19 cellular contexts compared by ENCODE assay signal in genomic region chr1:170068923-170069322, GRCh38. TPM values are rescaled to one million over a fixed set of nuclear protein-coding genes. Genes with fewer than 3 reads are reported as not detected.
DNase-seq lines count a peak whose midpoint lies in the region; ATAC-seq and TF ChIP-seq lines count a peak whose summit lies in the region.
"Had no signal": no experiment of that assay in that cellular context is flagged by ENCODE, and none has a peak within 500 bp of the region (broad histone marks: within the 10 kb centered on the region; RNA-seq: fewer than 3 reads in every experiment).

No MANE protein-coding gene starts in this region.

- no peaks in the 10 kb centered on the region for H3K27me3 Mint-ChIP-seq in CD4-positive, alpha-beta memory T cell
- H3K27me3 Mint-ChIP-seq in activated CD8-positive, alpha-beta T cell treated with anti-CD3 and anti-CD28 coated beads, Interleukin-2, amount 10 ng/mL, durations not matched to agents 7 days and 5 days (ENCODE audit: low read depth), result no peaks in the 10 kb centered on the region
- H3K27me3 Mint-ChIP-seq in CD14-positive monocyte (ENCODE audit: low read depth in 3 of 3), result peaks cover 0 to 2% (median 0%) of the 10 kb centered on the region in 3 donors

- H3K18ac ChIP-seq in mesenchymal stem cell (ENCODE audit: low read depth in 1 of 2, low read length in 2 of 2), result no peak overlapping the region

- ATAC-seq in activated CD8-positive, alpha-beta T cell treated with anti-CD3 and anti-CD28 coated beads, Interleukin-2, amount 10 ng/mL, durations not matched to agents 7 days and 5 days, result no peak
- ATAC-seq: K562, left lobe of liver, right cardiac atrium had no signal

- H2BK12ac ChIP-seq in mesenchymal stem cell (ENCODE audit: low read length in 2 of 2), result no peak overlapping the region

- no peaks in the 10 kb centered on the region for H3K9me3 Mint-ChIP-seq in CD4-positive, alpha-beta memory T cell
- H3K9me3 Mint-ChIP-seq in activated CD8-positive, alpha-beta T cell treated with anti-CD3 and anti-CD28 coated beads, Interleukin-2, amount 10 ng/mL, durations not matched to agents 7 days and 5 days (ENCODE audit: insufficient read depth), result peaks cover 4% of the 10 kb centered on the region
- no peaks in the 10 kb centered on the region for H3K9me3 Mint-ChIP-seq in CD14-positive monocyte

- H3K4me1 Mint-ChIP-seq in CD4-positive, alpha-beta memory T cell, result peaks cover 48 to 69% (median 55%) of the 10 kb centered on the region in 4 donors
- peaks cover 62% of the 10 kb centered on the region for H3K4me1 Mint-ChIP-seq in activated CD8-positive, alpha-beta T cell treated with anti-CD3 and anti-CD28 coated beads, Interleukin-2, amount 10 ng/mL, durations not matched to agents 7 days and 5 days (ENCODE audit: low read depth)
- peaks cover 18% of the 10 kb centered on the region for H3K4me1 Mint-ChIP-seq in CD14-positive monocyte

- H2AK5ac ChIP-seq in mesenchymal stem cell (ENCODE audit: low read length, severe bottlenecking), result no peak overlapping the region

- no peak overlapping the region for H4K8ac ChIP-seq in mesenchymal stem cell (ENCODE audit: low read length)

- no peak overlapping the region for H2BK15ac ChIP-seq in mesenchymal stem cell (ENCODE audit: low read depth, poor library complexity, severe bottlenecking)

- no peak overlapping the region for H3K27ac ChIP-seq in CD4-positive, alpha-beta memory T cell (ENCODE audit: low read depth, low read length)
- H3K27ac ChIP-seq in mesenchymal stem cell (ENCODE audit: low read length, poor library complexity, severe bottlenecking), result no peak overlapping the region
- H3K27ac ChIP-seq: esophagus muscularis mucosa, Peyer's patch had no signal

- no peak overlapping the region for H3K4me2 ChIP-seq in mesenchymal stem cell (ENCODE audit: low read length, poor library complexity, severe bottlenecking)

- DNase-seq in CD4-positive, alpha-beta memory T cell, result no peak
- DNase-seq in GM12864 (ENCODE audit: low read depth), result no peak
- DNase-seq in activated CD8-positive, alpha-beta T cell treated with anti-CD3 and anti-CD28 coated beads, Interleukin-2, amount 10 ng/mL, durations not matched to agents 7 days and 5 days, result no peak
- no peak for DNase-seq in mesenchymal stem cell
- DNase-seq in CD14-positive monocyte (ENCODE audit: low spot score), result no peak
- DNase-seq in SHP77 (lab: John Stamatoyannopoulos, UW), result no peak
- DNase-seq in GM19238 (ENCODE audit: insufficient read length, low spot score), result no peak
- DNase-seq: amygdala; GOT3; hypothalamus; NCI-H146; NCI-H524 treated with DMSO at 0.1 percent for 48 hours; nephron progenitor cell; Peyer's patch; right cardiac atrium; stimulated activated CD4-positive, alpha-beta T cell treated with anti-CD3 and anti-CD28 coated beads, Interleukin-4, amount 100 ng/mL, for 24 hours had no signal

- TF ChIP-seq CTCF in GM12864 (IDR thresholded peaks at IDR 0.05; ENCODE audit: low read depth, low read length, missing control alignments) (no peak), CD14-positive monocyte (IDR thresholded peaks at IDR 0.05) (no peak)

- CTCF ChIA-PET in CD4-positive, alpha-beta memory T cell (lab: Charles Lee; ENCODE audit: partially characterized antibody), result no interaction called here
- CTCF ChIA-PET in activated CD8-positive, alpha-beta T cell treated with anti-CD3 and anti-CD28 coated beads, Interleukin-2, amount 10 ng/mL, durations not matched to agents 7 days and 5 days (lab: Charles Lee), result no interaction called here

- H3K36me3 ChIP-seq in CD4-positive, alpha-beta memory T cell (ENCODE audit: insufficient read depth, low read length), result no peaks in the 10 kb centered on the region
- peaks cover 0 to 6% of the 10 kb centered on the region in 2 experiments for H3K36me3 ChIP-seq in mesenchymal stem cell (ENCODE audit: control insufficient read depth in 1 of 2, insufficient read depth in 2 of 2, low read depth in 1 of 2, low read length in 2 of 2)
- H3K36me3 ChIP-seq: esophagus muscularis mucosa, Peyer's patch had no signal

- H3K14ac ChIP-seq in mesenchymal stem cell (ENCODE audit: low read length in 2 of 2), result no peak overlapping the region

- no peaks in the 10 kb centered on the region for H3K9me3 ChIP-seq in CD4-positive, alpha-beta memory T cell (ENCODE audit: control insufficient read depth in 1 of 2, low read length in 2 of 2)
- no peaks in the 10 kb centered on the region for H3K9me3 ChIP-seq in mesenchymal stem cell (ENCODE audit: control insufficient read depth, low read length)
- H3K9me3 ChIP-seq: esophagus muscularis mucosa, Peyer's patch had no signal

- H3K27me3 ChIP-seq in CD4-positive, alpha-beta memory T cell (ENCODE audit: insufficient read depth, low read length), result no peaks in the 10 kb centered on the region
- H3K27me3 ChIP-seq in mesenchymal stem cell (ENCODE audit: control insufficient read depth in 1 of 2, insufficient read depth in 1 of 2, low read length in 2 of 2), result no peaks in the 10 kb centered on the region
- H3K27me3 ChIP-seq: esophagus muscularis mucosa, Peyer's patch had no signal

- H4K91ac ChIP-seq in mesenchymal stem cell (ENCODE audit: low read length), result no peak overlapping the region

- POLR2A ChIA-PET in CD4-positive, alpha-beta memory T cell (lab: Charles Lee; ENCODE audit: partially characterized antibody), result no interaction called here
- POLR2A ChIA-PET in activated CD8-positive, alpha-beta T cell treated with anti-CD3 and anti-CD28 coated beads, Interleukin-2, amount 10 ng/mL, durations not matched to agents 7 days and 5 days (lab: Charles Lee), result interaction anchor here (0.6 kb wide), 1 partner anchor 99 kb away, joined by 3 read pairs; no protein-coding TSS in a partner anchor

- intact Hi-C loops in CD4-positive, alpha-beta memory T cell (cut with micrococcal nuclease), result no loop called here
- intact Hi-C loops in CD14-positive monocyte (cut with micrococcal nuclease), result no loop called here

- H3K4ac ChIP-seq in mesenchymal stem cell (ENCODE audit: low read depth in 1 of 2, low read length in 2 of 2), result no peak overlapping the region

- H3K79me1 ChIP-seq in mesenchymal stem cell (replicated peaks; ENCODE audit: low read length, poor library complexity, severe bottlenecking), result peaks cover 10% of the 10 kb centered on the region

- H3K36me3 Mint-ChIP-seq in CD4-positive, alpha-beta memory T cell, result peaks cover 1 to 5% of the 10 kb centered on the region in 2 donors
- H3K36me3 Mint-ChIP-seq in activated CD8-positive, alpha-beta T cell treated with anti-CD3 and anti-CD28 coated beads, Interleukin-2, amount 10 ng/mL, durations not matched to agents 7 days and 5 days (ENCODE audit: low read depth), result peaks cover 25% of the 10 kb centered on the region
- H3K36me3 Mint-ChIP-seq in CD14-positive monocyte, result peaks cover 0 to 2% of the 10 kb centered on the region in 2 donors

- H3K27ac Mint-ChIP-seq in CD4-positive, alpha-beta memory T cell, result peak overlapping the region in 6 of 7 donors; percentile 48 to 85 (median 68)
- peak overlapping the region; percentile 69 for H3K27ac Mint-ChIP-seq in activated CD8-positive, alpha-beta T cell treated with anti-CD3 and anti-CD28 coated beads, Interleukin-2, amount 10 ng/mL, durations not matched to agents 7 days and 5 days
- peak overlapping the region in 1 of 7 donors; percentile 8 for H3K27ac Mint-ChIP-seq in CD14-positive monocyte
- H3K27ac Mint-ChIP-seq: nephron progenitor cell had no signal

- peaks cover 54% of the 10 kb centered on the region for H3K4me1 ChIP-seq in CD4-positive, alpha-beta memory T cell (ENCODE audit: insufficient read depth, low read length)
- no peaks in the 10 kb centered on the region for H3K4me1 ChIP-seq in mesenchymal stem cell (ENCODE audit: control insufficient read depth, insufficient read depth, low read depth, low read length)

- no peak overlapping the region for H3K4me3 ChIP-seq in CD4-positive, alpha-beta memory T cell (ENCODE audit: low read length in 2 of 2)
- peak overlapping the region; percentile 41; the same call in 1 of the 2 replicates for H3K4me3 ChIP-seq in GM12864 (ENCODE audit: low read depth, low read length)
- peak overlapping the region in 1 of 2 experiments; percentile 37 for H3K4me3 ChIP-seq in mesenchymal stem cell (ENCODE audit: insufficient read depth in 1 of 2, low read depth in 1 of 2, low read length in 2 of 2)
- H3K4me3 ChIP-seq: esophagus muscularis mucosa, K562, Peyer's patch had no signal

- no peak overlapping the region for H2BK120ac ChIP-seq in mesenchymal stem cell (ENCODE audit: low read depth, low read length)

- no peak overlapping the region for H3K23ac ChIP-seq in mesenchymal stem cell (ENCODE audit: low read length in 2 of 2)

- no peak overlapping the region for H2AFZ ChIP-seq in mesenchymal stem cell (ENCODE audit: low read depth, low read length)

- H3K4me3 Mint-ChIP-seq in CD4-positive, alpha-beta memory T cell, result peak overlapping the region; percentile 1 to 77 (median 45)
- H3K4me3 Mint-ChIP-seq in activated CD8-positive, alpha-beta T cell treated with anti-CD3 and anti-CD28 coated beads, Interleukin-2, amount 10 ng/mL, durations not matched to agents 7 days and 5 days, result peak overlapping the region; percentile 64
- no peak overlapping the region for H3K4me3 Mint-ChIP-seq in CD14-positive monocyte
- H3K4me3 Mint-ChIP-seq: nephron progenitor cell had no signal

- H3K9ac ChIP-seq in mesenchymal stem cell (ENCODE audit: low read length), result peak overlapping the region; percentile 76

- no peak overlapping the region for H2BK5ac ChIP-seq in mesenchymal stem cell (ENCODE audit: low read depth, low read length, poor library complexity, severe bottlenecking)

RNA-seq across cellular contexts. Expression of gene KIFAP3, which starts 5.6 kb away (rescaled TPM):
- 10 to 100 TPM; 20.2 to 22.2 TPM for total RNA-seq in CD4-positive, alpha-beta memory T cell
- polyA plus RNA-seq in CD4-positive, alpha-beta memory T cell, result 10 to 100 TPM; 16.1 to 16.7 TPM
- total RNA-seq in activated CD8-positive, alpha-beta T cell treated with anti-CD3 and anti-CD28 coated beads, Interleukin-2, amount 10 ng/mL, durations not matched to agents 7 days and 5 days, result 10 to 100 TPM; 20.1 to 21.7 TPM
- 12.9 TPM for polyA plus RNA-seq in mesenchymal stem cell (2013, experiment 1 of 2)
- polyA plus RNA-seq in mesenchymal stem cell (2013, experiment 2 of 2), result 13.0 TPM
- polyA plus RNA-seq in CD14-positive monocyte, result 1 to 10 TPM; 2.2 to 4.7 TPM

Comparison
In these comparisons a context has a peak if more than half of its experiments do, and no peak if none do; other contexts are left out.
1. H3K4me3 Mint-ChIP-seq: peak in CD4-positive, alpha-beta memory T cell (8 of 8) and activated CD8-positive, alpha-beta T cell treated with anti-CD3 and anti-CD28 coated beads, Interleukin-2, amount 10 ng/mL, durations not matched to agents 7 days and 5 days (single experiment); none in CD14-positive monocyte (0 of 2).